In genomic region chr11:86548278-86548917, GRCh38 we compare ENCODE assay signal across 10 cellular contexts.
DNase-seq lines count a peak whose midpoint lies in the region; ATAC-seq and TF ChIP-seq lines count a peak whose summit lies in the region.
"Had no signal": no experiment of that assay in that cellular context is flagged by ENCODE, and none has a peak within 500 bp of the region (broad histone marks: within the 10 kb centered on the region; RNA-seq: fewer than 3 reads in every experiment).

No MANE protein-coding gene starts in this region.

- peak overlapping the region; percentile 83; the same call in 1 of the 2 replicates for H4K5ac ChIP-seq in IMR-90 (ENCODE audit: low read depth, low read length)

- DNase-seq in IMR-90 (peak; percentile 80), cerebellum (ENCODE audit: low spot score) (peak; percentile 46), hepatocyte (ENCODE audit: low spot score) (no peak), mesenteric fat pad (ENCODE audit: low spot score) (no peak), natural killer cell (no peak), COLO829 (ENCODE audit: low spot score) (no peak)
- DNase-seq: NCI-H187, PC-3 had no signal

- peak overlapping the region in 1 of 2 experiments; percentile 38; a peak in 1 of 4 replicates for H4K8ac ChIP-seq in IMR-90 (ENCODE audit: low read depth in 2 of 2, low read length in 2 of 2)

- H3K27ac ChIP-seq in IMR-90 (ENCODE audit: insufficient read depth, low read length), result peak overlapping the region; percentile 45; the same call in 1 of the 2 replicates
- peak overlapping the region; percentile 3 for H3K27ac ChIP-seq in hepatocyte
- peak overlapping the region; percentile 74 for H3K27ac ChIP-seq in stomach smooth muscle (ENCODE audit: low read length)

- no peak overlapping the region for H3K4me3 ChIP-seq in IMR-90 (ENCODE audit: insufficient read depth, low read depth, low read length)
- no peak overlapping the region for H3K4me3 ChIP-seq in hepatocyte
- no peak overlapping the region for H3K4me3 ChIP-seq in stomach smooth muscle (ENCODE audit: low read length in 2 of 2)

- H3K9me2 ChIP-seq in hepatocyte (replicated peaks; ENCODE audit: insufficient read depth), result no peaks in the 10 kb centered on the region

- H3K4ac ChIP-seq in IMR-90 (ENCODE audit: low read depth, low read length), result peak overlapping the region; percentile 43; the same call in 1 of the 2 replicates

- H3K79me2 ChIP-seq in hepatocyte, result no peaks in the 10 kb centered on the region

- TF ChIP-seq POLR2A in IMR-90 (IDR thresholded peaks at IDR 0.05; ENCODE audit: low read depth, low read length), result no peak

- BruUV-seq in IMR-90 (replicated peaks; lab: Mats Ljungman, UMichigan), result no TSS peak

- 100% methylated on average over 1 of the region's 6 CpGs; no CpG with 5 or more reads in 1 of the 2 experiments for WGBS in IMR-90 (ENCODE audit: extremely low coverage in 2 of 2, insufficient read length in 1 of 2), 2 experiments
- 73% methylated on average over 6 of the region's 6 CpGs for WGBS in hepatocyte (ENCODE audit: low lambda C conversion rate, missing lambda C conversion rate)

- TF ChIP-seq CTCF in IMR-90 (conservative IDR thresholded peaks at IDR 0.05; ENCODE audit: low read depth, low read length) (no peak), hepatocyte (IDR thresholded peaks at IDR 0.05; ENCODE audit: poor library complexity) (no peak), natural killer cell (IDR thresholded peaks at IDR 0.05) (no peak)

- peaks cover 22% of the 10 kb centered on the region for H3K9me1 ChIP-seq in IMR-90 (ENCODE audit: insufficient read depth, low read length)

- POLR2A ChIA-PET in IMR-90 (lab: Charles Lee; ENCODE audit: unreplicated experiment), result no interaction called here

- H3K18ac ChIP-seq in IMR-90 (ENCODE audit: low read depth, low read length), result peak overlapping the region; percentile 88; the same call in 1 of the 2 replicates

- H3K9me3 ChIP-seq in IMR-90 (ENCODE audit: control insufficient read depth, insufficient read depth, low read length) (no peaks in the 10 kb centered on the region), hepatocyte (ENCODE audit: low read depth) (no peaks in the 10 kb centered on the region), stomach smooth muscle (ENCODE audit: control insufficient read depth in 2 of 2, low read length in 2 of 2) (no peaks in the 10 kb centered on the region)

- H3K4me2 ChIP-seq in IMR-90 (ENCODE audit: low read depth, low read length) (peak overlapping the region; percentile 80), hepatocyte (no peak overlapping the region)

- no peaks in the 10 kb centered on the region for H3K36me3 ChIP-seq in IMR-90 (ENCODE audit: control insufficient read depth, insufficient read depth, low read length)
- no peaks in the 10 kb centered on the region for H3K36me3 ChIP-seq in hepatocyte (replicated peaks; ENCODE audit: insufficient read depth, low read depth)
- no peaks in the 10 kb centered on the region for H3K36me3 ChIP-seq in stomach smooth muscle (ENCODE audit: control insufficient read depth in 2 of 2, insufficient read depth in 2 of 2, low read length in 2 of 2)

- H3K9ac ChIP-seq in IMR-90 (ENCODE audit: low read depth, low read length) (no peak overlapping the region), stomach smooth muscle (ENCODE audit: low read length in 2 of 2) (peak overlapping the region in 1 of 2 donors; percentile 13)

- no peak for TF ChIP-seq RAD21 in IMR-90 (IDR thresholded peaks at IDR 0.05; ENCODE audit: low read length)

- peak overlapping the region; percentile 87; the same call in 1 of the 2 replicates for H2AK5ac ChIP-seq in IMR-90 (ENCODE audit: low read depth, low read length)

- dilution Hi-C loops in IMR-90 (cut with HindIII; ENCODE audit: low sequenced_read_pairs, unreplicated experiment), result no loop called here

- peak overlapping the region; percentile 14; the same call in 1 of the 2 replicates for H3K14ac ChIP-seq in IMR-90 (replicated peaks; ENCODE audit: low read depth, low read length)

- H3K9me3 Mint-ChIP-seq in natural killer cell, result no peaks in the 10 kb centered on the region

- H4K20me1 ChIP-seq in IMR-90 (ENCODE audit: insufficient read depth, low read length) (no peaks in the 10 kb centered on the region), hepatocyte (ENCODE audit: insufficient read depth, poor library complexity, severe bottlenecking) (no peaks in the 10 kb centered on the region)

- peak overlapping the region; percentile 69 for H2BK5ac ChIP-seq in IMR-90 (ENCODE audit: low read depth, low read length, poor library complexity, severe bottlenecking)

- no peak overlapping the region for H3K27ac Mint-ChIP-seq in natural killer cell

- peaks cover 13 to 21% of the 10 kb centered on the region in 2 donors for H3K27me3 Mint-ChIP-seq in natural killer cell (ENCODE audit: low read depth in 2 of 2)

- peak overlapping the region; percentile 81; the same call in 1 of the 2 replicates for H2BK20ac ChIP-seq in IMR-90 (ENCODE audit: low read depth, low read length)

- no peaks in the 10 kb centered on the region for H3K27me3 ChIP-seq in IMR-90 (ENCODE audit: control insufficient read depth, insufficient read depth, low read length)
- H3K27me3 ChIP-seq in hepatocyte, result no peaks in the 10 kb centered on the region
- no peaks in the 10 kb centered on the region for H3K27me3 ChIP-seq in stomach smooth muscle (ENCODE audit: control insufficient read depth in 1 of 2, insufficient read depth in 2 of 2, low read length in 2 of 2)

- H3K4me1 ChIP-seq in IMR-90 (ENCODE audit: control insufficient read depth, insufficient read depth, low read length) (peaks cover 21% of the 10 kb centered on the region), hepatocyte (ENCODE audit: insufficient read depth) (peaks cover 26% of the 10 kb centered on the region), stomach smooth muscle (ENCODE audit: control insufficient read depth, insufficient read depth, low read length) (peaks cover 23% of the 10 kb centered on the region)

- H3K79me1 ChIP-seq in IMR-90 (ENCODE audit: low read depth in 1 of 2, low read length in 2 of 2), result no peaks in the 10 kb centered on the region; a peak in 1 of 4 replicates

- H2BK15ac ChIP-seq in IMR-90 (ENCODE audit: low read depth, low read length), result peak overlapping the region; percentile 63; the same call in 2 of the 3 replicates

- no peak overlapping the region for H3K4me3 Mint-ChIP-seq in natural killer cell

- CTCF ChIA-PET in IMR-90 (lab: Yijun Ruan, JAX), result interaction anchor here (1.0 to 1.3 kb wide), 2 partner anchors 11 to 53 kb away, joined by 3 read pairs; no protein-coding TSS in a partner anchor

- no peak overlapping the region for H3K56ac ChIP-seq in IMR-90 (ENCODE audit: extremely low read depth, insufficient read depth, low read length)

- peaks cover 16 to 24% of the 10 kb centered on the region in 2 donors for H3K4me1 Mint-ChIP-seq in natural killer cell

- peak overlapping the region; percentile 3 for H2AK9ac ChIP-seq in IMR-90 (replicated peaks; ENCODE audit: low read depth, low read length, poor library complexity)

- ATAC-seq in IMR-90 (ENCODE audit: low read depth), result peak; percentile 59
- ATAC-seq in natural killer cell, result no peak
- no peak for ATAC-seq in HG03565 (IDR thresholded peaks at IDR 0.05; ENCODE audit: unreplicated experiment)
- ATAC-seq: PC-3 had no signal

- peak overlapping the region; percentile 3; the same call in 1 of the 2 replicates for H4K91ac ChIP-seq in IMR-90 (ENCODE audit: insufficient read depth, low read depth, low read length)

- H3K23ac ChIP-seq in IMR-90 (ENCODE audit: low read depth, low read length), result peak overlapping the region; percentile 21

- intact Hi-C loops in IMR-90 (cut with micrococcal nuclease), result no loop called here
- intact Hi-C loops in natural killer cell (cut with micrococcal nuclease), result no loop called here

- peak overlapping the region; percentile 29 for H2BK120ac ChIP-seq in IMR-90 (ENCODE audit: low read depth, low read length)

- peaks cover 10% of the 10 kb centered on the region for H3K36me3 Mint-ChIP-seq in natural killer cell

- in situ Hi-C loops in IMR-90 (cut with MboI; ENCODE audit: low sequenced_read_pairs), result no loop called here

- H2AFZ ChIP-seq in IMR-90 (replicated peaks; ENCODE audit: low read length, poor library complexity) (no peak overlapping the region), hepatocyte (no peak overlapping the region)

TF ChIP-seq in IMR-90, 13 proteins besides CTCF, POLR2A, EP300 and RAD21:
- TF ChIP-seq MAFK (IDR thresholded peaks at IDR 0.05; ENCODE audit: low read depth, low read length), result peak; percentile 32; the same call in 1 of the 2 replicates
- TF ChIP-seq RCOR1 (IDR thresholded peaks at IDR 0.05; ENCODE audit: insufficient replicate concordance, low read length), result no peak

Comparison
In these comparisons a context has a peak if more than half of its experiments do, and no peak if none do; other contexts are left out.
1. DNase-seq: peak in IMR-90 (single experiment) and cerebellum (single experiment); none in hepatocyte (single experiment), mesenteric fat pad (single experiment), natural killer cell (single experiment) and COLO829 (single experiment).
2. H3K27ac ChIP-seq: peak in every context shown above with its lines; median percentile 74 in stomach smooth muscle; 45 in IMR-90; 3 in hepatocyte.